In the genomic region with DNA sequence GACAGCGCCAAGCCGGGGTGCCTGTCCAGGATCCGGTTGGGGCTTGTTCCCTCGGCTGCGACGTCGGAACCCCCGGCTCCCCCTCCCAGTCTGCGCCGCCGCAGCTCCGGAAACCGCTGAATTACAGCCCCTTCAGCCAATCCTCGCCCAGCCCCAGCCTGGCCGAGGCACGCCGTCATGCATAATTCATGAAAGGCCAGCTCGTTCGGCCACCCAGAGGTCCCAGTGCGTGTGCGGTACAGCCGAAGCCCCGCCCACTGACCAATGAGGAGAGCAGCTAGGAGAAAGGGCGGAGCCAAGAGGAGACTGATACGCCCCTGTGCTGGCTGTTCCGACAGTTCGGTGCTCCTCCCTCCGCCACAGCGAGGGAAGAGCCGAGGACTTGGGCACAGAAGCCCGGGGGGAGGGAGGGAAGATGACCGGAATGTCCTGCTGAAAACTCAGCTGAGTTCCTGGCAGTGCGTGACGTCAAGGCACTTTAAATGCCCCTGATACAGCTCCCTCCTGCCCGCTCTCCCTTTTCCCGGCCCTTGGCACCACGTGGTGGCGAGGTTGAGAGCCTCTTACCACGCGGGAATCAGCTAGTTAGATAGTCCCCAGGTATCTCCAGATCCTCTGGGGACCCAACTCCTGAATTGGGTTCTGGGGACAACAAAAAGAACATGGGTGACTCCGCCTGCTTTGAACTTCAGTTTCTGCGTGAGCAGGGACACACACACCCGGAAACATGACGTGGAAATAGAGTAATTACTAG, we compare ENCODE assay signal across 1 cellular context.
TF ChIP-seq lines count a peak whose summit lies in the region.

A gene (minus strand): TSS at position 62 of the 754 bp plus-strand sequence. CDS start 39,926 bp downstream, outside the sequence.

TF ChIP-seq in HepG2, 621 proteins besides CTCF, POLR2A, EP300 and RAD21 (continued from another document and continues in another):
- TF ChIP-seq, protein P1, sequence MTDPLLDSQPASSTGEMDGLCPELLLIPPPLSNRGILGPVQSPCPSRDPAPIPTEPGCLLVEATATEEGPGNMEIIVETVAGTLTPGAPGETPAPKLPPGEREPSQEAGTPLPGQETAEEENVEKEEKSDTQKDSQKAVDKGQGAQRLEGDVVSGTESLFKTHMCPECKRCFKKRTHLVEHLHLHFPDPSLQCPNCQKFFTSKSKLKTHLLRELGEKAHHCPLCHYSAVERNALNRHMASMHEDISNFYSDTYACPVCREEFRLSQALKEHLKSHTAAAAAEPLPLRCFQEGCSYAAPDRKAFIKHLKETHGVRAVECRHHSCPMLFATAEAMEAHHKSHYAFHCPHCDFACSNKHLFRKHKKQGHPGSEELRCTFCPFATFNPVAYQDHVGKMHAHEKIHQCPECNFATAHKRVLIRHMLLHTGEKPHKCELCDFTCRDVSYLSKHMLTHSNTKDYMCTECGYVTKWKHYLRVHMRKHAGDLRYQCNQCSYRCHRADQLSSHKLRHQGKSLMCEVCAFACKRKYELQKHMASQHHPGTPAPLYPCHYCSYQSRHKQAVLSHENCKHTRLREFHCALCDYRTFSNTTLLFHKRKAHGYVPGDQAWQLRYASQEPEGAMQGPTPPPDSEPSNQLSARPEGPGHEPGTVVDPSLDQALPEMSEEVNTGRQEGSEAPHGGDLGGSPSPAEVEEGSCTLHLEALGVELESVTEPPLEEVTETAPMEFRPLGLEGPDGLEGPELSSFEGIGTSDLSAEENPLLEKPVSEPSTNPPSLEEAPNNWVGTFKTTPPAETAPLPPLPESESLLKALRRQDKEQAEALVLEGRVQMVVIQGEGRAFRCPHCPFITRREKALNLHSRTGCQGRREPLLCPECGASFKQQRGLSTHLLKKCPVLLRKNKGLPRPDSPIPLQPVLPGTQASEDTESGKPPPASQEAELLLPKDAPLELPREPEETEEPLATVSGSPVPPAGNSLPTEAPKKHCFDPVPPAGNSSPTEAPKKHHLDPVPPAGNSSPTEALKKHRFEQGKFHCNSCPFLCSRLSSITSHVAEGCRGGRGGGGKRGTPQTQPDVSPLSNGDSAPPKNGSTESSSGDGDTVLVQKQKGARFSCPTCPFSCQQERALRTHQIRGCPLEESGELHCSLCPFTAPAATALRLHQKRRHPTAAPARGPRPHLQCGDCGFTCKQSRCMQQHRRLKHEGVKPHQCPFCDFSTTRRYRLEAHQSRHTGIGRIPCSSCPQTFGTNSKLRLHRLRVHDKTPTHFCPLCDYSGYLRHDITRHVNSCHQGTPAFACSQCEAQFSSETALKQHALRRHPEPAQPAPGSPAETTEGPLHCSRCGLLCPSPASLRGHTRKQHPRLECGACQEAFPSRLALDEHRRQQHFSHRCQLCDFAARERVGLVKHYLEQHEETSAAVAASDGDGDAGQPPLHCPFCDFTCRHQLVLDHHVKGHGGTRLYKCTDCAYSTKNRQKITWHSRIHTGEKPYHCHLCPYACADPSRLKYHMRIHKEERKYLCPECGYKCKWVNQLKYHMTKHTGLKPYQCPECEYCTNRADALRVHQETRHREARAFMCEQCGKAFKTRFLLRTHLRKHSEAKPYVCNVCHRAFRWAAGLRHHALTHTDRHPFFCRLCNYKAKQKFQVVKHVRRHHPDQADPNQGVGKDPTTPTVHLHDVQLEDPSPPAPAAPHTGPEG (CRISPR knock-in tag; IDR thresholded peaks at IDR 0.05), result peak; percentile 78
- TF ChIP-seq, protein P2, sequence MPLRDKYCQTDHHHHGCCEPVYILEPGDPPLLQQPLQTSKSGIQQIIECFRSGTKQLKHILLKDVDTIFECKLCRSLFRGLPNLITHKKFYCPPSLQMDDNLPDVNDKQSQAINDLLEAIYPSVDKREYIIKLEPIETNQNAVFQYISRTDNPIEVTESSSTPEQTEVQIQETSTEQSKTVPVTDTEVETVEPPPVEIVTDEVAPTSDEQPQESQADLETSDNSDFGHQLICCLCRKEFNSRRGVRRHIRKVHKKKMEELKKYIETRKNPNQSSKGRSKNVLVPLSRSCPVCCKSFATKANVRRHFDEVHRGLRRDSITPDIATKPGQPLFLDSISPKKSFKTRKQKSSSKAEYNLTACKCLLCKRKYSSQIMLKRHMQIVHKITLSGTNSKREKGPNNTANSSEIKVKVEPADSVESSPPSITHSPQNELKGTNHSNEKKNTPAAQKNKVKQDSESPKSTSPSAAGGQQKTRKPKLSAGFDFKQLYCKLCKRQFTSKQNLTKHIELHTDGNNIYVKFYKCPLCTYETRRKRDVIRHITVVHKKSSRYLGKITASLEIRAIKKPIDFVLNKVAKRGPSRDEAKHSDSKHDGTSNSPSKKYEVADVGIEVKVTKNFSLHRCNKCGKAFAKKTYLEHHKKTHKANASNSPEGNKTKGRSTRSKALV (CRISPR knock-in tag; IDR thresholded peaks at IDR 0.05), result peak; percentile 76; the same call in 1 of the 2 replicates
- TF ChIP-seq PRPF4 (IDR thresholded peaks at IDR 0.05; ENCODE audit: low read depth, low read length, poor library complexity, severe bottlenecking) (no peak), JUND (CRISPR knock-in tag; IDR thresholded peaks at IDR 0.05) (peak; percentile 87), ZNF7 (CRISPR knock-in tag; IDR thresholded peaks at IDR 0.05) (peak; percentile 58; the same call in 1 of the 2 replicates), SRF (IDR thresholded peaks at IDR 0.05; ENCODE audit: low read depth, low read length) (0 out of 2 replicates have a peak, but pooled peaks have one; percentile 75), ZFY (CRISPR knock-in tag; IDR thresholded peaks at IDR 0.05) (peak; percentile 71), IKZF1 (IDR thresholded peaks at IDR 0.05) (no peak), PAF1 (CRISPR knock-in tag; IDR thresholded peaks at IDR 0.05) (no peak), RNF2 (conservative IDR thresholded peaks at IDR 0.05; ENCODE audit: low read depth) (peak; percentile 94), JUNB (CRISPR knock-in tag; IDR thresholded peaks at IDR 0.05; ENCODE audit: borderline replicate concordance) (no peak), ZNF12 (CRISPR knock-in tag; IDR thresholded peaks at IDR 0.05) (peak; percentile 91), CREM (IDR thresholded peaks at IDR 0.05) (peak; percentile 98), CREM (CRISPR knock-in tag; IDR thresholded peaks at IDR 0.05) (no peak; the same call in 1 of the 2 replicates), SIN3B (IDR thresholded peaks at IDR 0.05; ENCODE audit: low read length) (peak; percentile 58; the same call in 1 of the 2 replicates), FOXJ3 (CRISPR knock-in tag; IDR thresholded peaks at IDR 0.05; ENCODE audit: borderline replicate concordance) (peak; percentile 76), ZNF30 (CRISPR knock-in tag; IDR thresholded peaks at IDR 0.05) (no peak), CC2D1A (CRISPR knock-in tag; IDR thresholded peaks at IDR 0.05) (peak; percentile 89; the same call in 1 of the 2 replicates), GZF1 (CRISPR knock-in tag; IDR thresholded peaks at IDR 0.05) (peak; percentile 82; the same call in 1 of the 2 replicates), ZNF329 (CRISPR knock-in tag; IDR thresholded peaks at IDR 0.05; ENCODE audit: low read depth) (peak; percentile 96), ZNF251 (CRISPR knock-in tag; IDR thresholded peaks at IDR 0.05) (0 out of 2 replicates have a peak, but pooled peaks have one; percentile 83), NKX3-1 (CRISPR knock-in tag; IDR thresholded peaks at IDR 0.05) (peak; percentile 97), ZNF556 (CRISPR knock-in tag; IDR thresholded peaks at IDR 0.05; ENCODE audit: borderline replicate concordance) (peak; percentile 99), ZBTB21 (CRISPR knock-in tag; IDR thresholded peaks at IDR 0.05) (peak; percentile 97), SMARCC2 (IDR thresholded peaks at IDR 0.05) (no peak), KDM1A (CRISPR knock-in tag; IDR thresholded peaks at IDR 0.05) (peak; percentile 76), ZNF547 (CRISPR knock-in tag; IDR thresholded peaks at IDR 0.05) (peak; percentile 98), FOXA3 (CRISPR knock-in tag; IDR thresholded peaks at IDR 0.05) (peak; percentile 92), ZNF615 (CRISPR knock-in tag; IDR thresholded peaks at IDR 0.05; ENCODE audit: borderline replicate concordance) (peak; percentile 99), NCOA5 (CRISPR knock-in tag; IDR thresholded peaks at IDR 0.05) (no peak), ISX (CRISPR knock-in tag; conservative IDR thresholded peaks at IDR 0.05) (0 out of 2 replicates have a peak, but pooled peaks have one; percentile 73)
- TF ChIP-seq, protein P3, sequence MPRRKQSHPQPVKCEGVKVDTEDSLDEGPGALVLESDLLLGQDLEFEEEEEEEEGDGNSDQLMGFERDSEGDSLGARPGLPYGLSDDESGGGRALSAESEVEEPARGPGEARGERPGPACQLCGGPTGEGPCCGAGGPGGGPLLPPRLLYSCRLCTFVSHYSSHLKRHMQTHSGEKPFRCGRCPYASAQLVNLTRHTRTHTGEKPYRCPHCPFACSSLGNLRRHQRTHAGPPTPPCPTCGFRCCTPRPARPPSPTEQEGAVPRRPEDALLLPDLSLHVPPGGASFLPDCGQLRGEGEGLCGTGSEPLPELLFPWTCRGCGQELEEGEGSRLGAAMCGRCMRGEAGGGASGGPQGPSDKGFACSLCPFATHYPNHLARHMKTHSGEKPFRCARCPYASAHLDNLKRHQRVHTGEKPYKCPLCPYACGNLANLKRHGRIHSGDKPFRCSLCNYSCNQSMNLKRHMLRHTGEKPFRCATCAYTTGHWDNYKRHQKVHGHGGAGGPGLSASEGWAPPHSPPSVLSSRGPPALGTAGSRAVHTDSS (CRISPR knock-in tag; conservative IDR thresholded peaks at IDR 0.05), result no peak
- TF ChIP-seq, protein P4, sequence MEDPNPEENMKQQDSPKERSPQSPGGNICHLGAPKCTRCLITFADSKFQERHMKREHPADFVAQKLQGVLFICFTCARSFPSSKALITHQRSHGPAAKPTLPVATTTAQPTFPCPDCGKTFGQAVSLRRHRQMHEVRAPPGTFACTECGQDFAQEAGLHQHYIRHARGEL (CRISPR knock-in tag; IDR thresholded peaks at IDR 0.05), result peak; percentile 58; the same call in 1 of the 2 replicates
- TF ChIP-seq, protein P5, sequence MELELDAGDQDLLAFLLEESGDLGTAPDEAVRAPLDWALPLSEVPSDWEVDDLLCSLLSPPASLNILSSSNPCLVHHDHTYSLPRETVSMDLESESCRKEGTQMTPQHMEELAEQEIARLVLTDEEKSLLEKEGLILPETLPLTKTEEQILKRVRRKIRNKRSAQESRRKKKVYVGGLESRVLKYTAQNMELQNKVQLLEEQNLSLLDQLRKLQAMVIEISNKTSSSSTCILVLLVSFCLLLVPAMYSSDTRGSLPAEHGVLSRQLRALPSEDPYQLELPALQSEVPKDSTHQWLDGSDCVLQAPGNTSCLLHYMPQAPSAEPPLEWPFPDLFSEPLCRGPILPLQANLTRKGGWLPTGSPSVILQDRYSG (CRISPR knock-in tag; IDR thresholded peaks at IDR 0.05), result peak; percentile 86
- TF ChIP-seq, protein P6, sequence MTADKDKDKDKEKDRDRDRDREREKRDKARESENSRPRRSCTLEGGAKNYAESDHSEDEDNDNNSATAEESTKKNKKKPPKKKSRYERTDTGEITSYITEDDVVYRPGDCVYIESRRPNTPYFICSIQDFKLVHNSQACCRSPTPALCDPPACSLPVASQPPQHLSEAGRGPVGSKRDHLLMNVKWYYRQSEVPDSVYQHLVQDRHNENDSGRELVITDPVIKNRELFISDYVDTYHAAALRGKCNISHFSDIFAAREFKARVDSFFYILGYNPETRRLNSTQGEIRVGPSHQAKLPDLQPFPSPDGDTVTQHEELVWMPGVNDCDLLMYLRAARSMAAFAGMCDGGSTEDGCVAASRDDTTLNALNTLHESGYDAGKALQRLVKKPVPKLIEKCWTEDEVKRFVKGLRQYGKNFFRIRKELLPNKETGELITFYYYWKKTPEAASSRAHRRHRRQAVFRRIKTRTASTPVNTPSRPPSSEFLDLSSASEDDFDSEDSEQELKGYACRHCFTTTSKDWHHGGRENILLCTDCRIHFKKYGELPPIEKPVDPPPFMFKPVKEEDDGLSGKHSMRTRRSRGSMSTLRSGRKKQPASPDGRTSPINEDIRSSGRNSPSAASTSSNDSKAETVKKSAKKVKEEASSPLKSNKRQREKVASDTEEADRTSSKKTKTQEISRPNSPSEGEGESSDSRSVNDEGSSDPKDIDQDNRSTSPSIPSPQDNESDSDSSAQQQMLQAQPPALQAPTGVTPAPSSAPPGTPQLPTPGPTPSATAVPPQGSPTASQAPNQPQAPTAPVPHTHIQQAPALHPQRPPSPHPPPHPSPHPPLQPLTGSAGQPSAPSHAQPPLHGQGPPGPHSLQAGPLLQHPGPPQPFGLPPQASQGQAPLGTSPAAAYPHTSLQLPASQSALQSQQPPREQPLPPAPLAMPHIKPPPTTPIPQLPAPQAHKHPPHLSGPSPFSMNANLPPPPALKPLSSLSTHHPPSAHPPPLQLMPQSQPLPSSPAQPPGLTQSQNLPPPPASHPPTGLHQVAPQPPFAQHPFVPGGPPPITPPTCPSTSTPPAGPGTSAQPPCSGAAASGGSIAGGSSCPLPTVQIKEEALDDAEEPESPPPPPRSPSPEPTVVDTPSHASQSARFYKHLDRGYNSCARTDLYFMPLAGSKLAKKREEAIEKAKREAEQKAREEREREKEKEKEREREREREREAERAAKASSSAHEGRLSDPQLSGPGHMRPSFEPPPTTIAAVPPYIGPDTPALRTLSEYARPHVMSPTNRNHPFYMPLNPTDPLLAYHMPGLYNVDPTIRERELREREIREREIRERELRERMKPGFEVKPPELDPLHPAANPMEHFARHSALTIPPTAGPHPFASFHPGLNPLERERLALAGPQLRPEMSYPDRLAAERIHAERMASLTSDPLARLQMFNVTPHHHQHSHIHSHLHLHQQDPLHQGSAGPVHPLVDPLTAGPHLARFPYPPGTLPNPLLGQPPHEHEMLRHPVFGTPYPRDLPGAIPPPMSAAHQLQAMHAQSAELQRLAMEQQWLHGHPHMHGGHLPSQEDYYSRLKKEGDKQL (CRISPR knock-in tag; IDR thresholded peaks at IDR 0.05; ENCODE audit: low read depth), result peak; percentile 91
- TF ChIP-seq, protein P7, sequence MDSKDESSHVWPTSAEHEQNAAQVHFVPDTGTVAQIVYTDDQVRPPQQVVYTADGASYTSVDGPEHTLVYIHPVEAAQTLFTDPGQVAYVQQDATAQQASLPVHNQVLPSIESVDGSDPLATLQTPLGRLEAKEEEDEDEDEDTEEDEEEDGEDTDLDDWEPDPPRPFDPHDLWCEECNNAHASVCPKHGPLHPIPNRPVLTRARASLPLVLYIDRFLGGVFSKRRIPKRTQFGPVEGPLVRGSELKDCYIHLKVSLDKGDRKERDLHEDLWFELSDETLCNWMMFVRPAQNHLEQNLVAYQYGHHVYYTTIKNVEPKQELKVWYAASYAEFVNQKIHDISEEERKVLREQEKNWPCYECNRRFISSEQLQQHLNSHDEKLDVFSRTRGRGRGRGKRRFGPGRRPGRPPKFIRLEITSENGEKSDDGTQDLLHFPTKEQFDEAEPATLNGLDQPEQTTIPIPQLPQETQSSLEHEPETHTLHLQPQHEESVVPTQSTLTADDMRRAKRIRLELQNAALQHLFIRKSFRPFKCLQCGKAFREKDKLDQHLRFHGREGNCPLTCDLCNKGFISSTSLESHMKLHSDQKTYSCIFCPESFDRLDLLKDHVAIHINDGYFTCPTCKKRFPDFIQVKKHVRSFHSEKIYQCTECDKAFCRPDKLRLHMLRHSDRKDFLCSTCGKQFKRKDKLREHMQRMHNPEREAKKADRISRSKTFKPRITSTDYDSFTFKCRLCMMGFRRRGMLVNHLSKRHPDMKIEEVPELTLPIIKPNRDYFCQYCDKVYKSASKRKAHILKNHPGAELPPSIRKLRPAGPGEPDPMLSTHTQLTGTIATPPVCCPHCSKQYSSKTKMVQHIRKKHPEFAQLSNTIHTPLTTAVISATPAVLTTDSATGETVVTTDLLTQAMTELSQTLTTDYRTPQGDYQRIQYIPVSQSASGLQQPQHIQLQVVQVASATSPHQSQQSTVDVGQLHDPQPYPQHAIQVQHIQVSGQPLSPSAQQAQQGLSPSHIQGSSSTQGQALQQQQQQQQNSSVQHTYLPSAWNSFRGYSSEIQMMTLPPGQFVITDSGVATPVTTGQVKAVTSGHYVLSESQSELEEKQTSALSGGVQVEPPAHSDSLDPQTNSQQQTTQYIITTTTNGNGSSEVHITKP (CRISPR knock-in tag; IDR thresholded peaks at IDR 0.05; ENCODE audit: low read depth), result peak; percentile 94
